Comparison of ENCODE assay signal across 27 cellular contexts in genomic region chr2:84306361-84306760, GRCh38.
A peak's percentile ranks its signal among the peaks of the same experiment; 100 is the strongest.
DNase-seq lines count a peak whose midpoint lies in the region; ATAC-seq and TF ChIP-seq lines count a peak whose summit lies in the region.
"Had no signal": no experiment of that assay in that cellular context is flagged by ENCODE, and none has a peak within 500 bp of the region (broad histone marks: within the 10 kb centered on the region; RNA-seq: fewer than 3 reads in every experiment).

No MANE protein-coding gene starts in this region.

- TF ChIP-seq POLR2A in HCT116 (IDR thresholded peaks at IDR 0.05; ENCODE audit: borderline replicate concordance, extremely low read depth, insufficient read depth, insufficient read length): no peak

- intact Hi-C loops in HCT116 (cut with micrococcal nuclease): no loop called here
- intact Hi-C loops in Right ventricle myocardium superior (cut with DNase I): no loop called here

- H3K23ac ChIP-seq in mesendoderm (ENCODE audit: low read length): no peak overlapping the region

- no peak overlapping the region for H3K4ac ChIP-seq in mesendoderm (ENCODE audit: low read depth, low read length)

- H4K20me1 ChIP-seq in HCT116 (ENCODE audit: insufficient read depth): no peaks in the 10 kb centered on the region

- H3K9me2 ChIP-seq in HCT116 (ENCODE audit: insufficient read depth): no peaks in the 10 kb centered on the region

- POLR2A ChIA-PET in HCT116 (lab: Charles Lee) (no interaction called here), WTC11 (lab: Charles Lee) (no interaction called here)

- H3K4me2 ChIP-seq in HCT116 (ENCODE audit: low read length): no peak overlapping the region
- no peak overlapping the region for H3K4me2 ChIP-seq in mesendoderm (ENCODE audit: low read length)
- H3K4me2 ChIP-seq: PC-9 had no signal

- H2AK5ac ChIP-seq in mesendoderm (ENCODE audit: low read length): no peak overlapping the region

- H3K9me3 ChIP-seq in HCT116 (ENCODE audit: control insufficient read depth in 1 of 2, insufficient read depth in 1 of 2, low read depth in 1 of 2, low read length in 2 of 2): no peaks in the 10 kb centered on the region
- H3K9me3 ChIP-seq: MG63 had no signal

- H3K4me3 Mint-ChIP-seq in WTC11: no peak overlapping the region
- H3K4me3 Mint-ChIP-seq: B cell; CD8-positive, alpha-beta T cell; HFFc6; T-helper 2 cell treated with Interferon-gamma antibody and Interleukin-4, amounts not matched to agents 5 μg/mL and 100 μg/mL, for 36 hours had no signal

- RAD21 ChIA-PET in HCT116 (lab: Charles Lee; ENCODE audit: low non-redundant PET in 1 of 2, low total read pairs in 2 of 2, uncharacterized antibody in 2 of 2, unreplicated experiment in 2 of 2): no interaction called here

- no peak overlapping the region for H4K8ac ChIP-seq in mesendoderm (ENCODE audit: low read depth, low read length)

- H3K27ac ChIP-seq in HCT116 (ENCODE audit: low read depth, low read length) (no peak overlapping the region), mesendoderm (ENCODE audit: low read depth, low read length) (no peak overlapping the region)
- H3K27ac ChIP-seq: C4-2B, HL-60, PC-9, SJSA1 had no signal

- peaks cover 42% of the 10 kb centered on the region for H3K36me3 Mint-ChIP-seq in WTC11
- H3K36me3 Mint-ChIP-seq: CD8-positive, alpha-beta T cell had no signal

- H3K36me3 ChIP-seq in HCT116 (ENCODE audit: control insufficient read depth in 1 of 2, insufficient read depth in 2 of 2, low read length in 2 of 2): no peaks in the 10 kb centered on the region
- no peaks in the 10 kb centered on the region for H3K36me3 ChIP-seq in mesendoderm (ENCODE audit: control insufficient read depth, insufficient read depth, low read length)
- H3K36me3 ChIP-seq: MG63, SJSA1 had no signal

- H3K18ac ChIP-seq in mesendoderm (ENCODE audit: low read length): no peak overlapping the region

- TF ChIP-seq CTCF in HCT116 (IDR thresholded peaks at IDR 0.05 in 2 of 3, conservative IDR thresholded peaks at IDR 0.05 in 1 of 3; ENCODE audit: borderline replicate concordance in 1 of 3, insufficient read depth in 1 of 3, low read depth in 2 of 3, low read length in 2 of 3): no peak
- TF ChIP-seq CTCF in WTC11 (IDR thresholded peaks at IDR 0.05): no peak

- ATAC-seq in HCT116 (no peak), WTC11 (no peak), Right ventricle myocardium superior (ENCODE audit: poor library complexity) (no peak)
- ATAC-seq: CD8-positive, alpha-beta T cell; K562; Right ventricle myocardium inferior had no signal

- no peaks in the 10 kb centered on the region for H3K4me1 ChIP-seq in HCT116 (ENCODE audit: control insufficient read depth in 1 of 2, insufficient read depth in 2 of 2, low read length in 2 of 2)
- no peaks in the 10 kb centered on the region for H3K4me1 ChIP-seq in mesendoderm (ENCODE audit: control insufficient read depth, low read depth, low read length)
- H3K4me1 ChIP-seq: SJSA1 had no signal

- H2AFZ ChIP-seq in HCT116 (ENCODE audit: low read depth, low read length, poor library complexity, severe bottlenecking): no peak overlapping the region
- H2AFZ ChIP-seq: PC-9 had no signal

- H4K5ac ChIP-seq in mesendoderm (ENCODE audit: low read length): no peak overlapping the region

- peaks cover 5% of the 10 kb centered on the region for H3K27me3 Mint-ChIP-seq in WTC11 (ENCODE audit: low read depth)

- H3K27ac Mint-ChIP-seq in WTC11: no peak overlapping the region; the same call in 1 of the 2 replicates
- H3K27ac Mint-ChIP-seq: B cell; CD8-positive, alpha-beta T cell; HFFc6; T-helper 2 cell treated with Interferon-gamma antibody and Interleukin-4, amounts not matched to agents 5 μg/mL and 100 μg/mL, for 36 hours had no signal

- H2BK5ac ChIP-seq in mesendoderm (ENCODE audit: low read length): no peak overlapping the region

- peaks cover 54% of the 10 kb centered on the region for H3K9me3 Mint-ChIP-seq in WTC11
- H3K9me3 Mint-ChIP-seq: T-helper 2 cell treated with Interferon-gamma antibody and Interleukin-4, amounts not matched to agents 5 μg/mL and 100 μg/mL, for 36 hours had no signal

- DNase-seq in ELF-1 (ENCODE audit: low read depth, low spot score) (peak; percentile 37), HCT116 (ENCODE audit: low read depth, low spot score) (no peak), WTC11 (ENCODE audit: low spot score) (no peak), mesendoderm (peak; percentile 21), Right ventricle myocardium superior (no peak), globus pallidus (ENCODE audit: low spot score) (no peak), SKM-1 treated with dmso at 0.1 percent for 144 hours (lab: John Stamatoyannopoulos, UW; ENCODE audit: unreplicated experiment) (no peak)
- DNase-seq: CD8-positive, alpha-beta T cell; HFFc6; MG63; NCI-H1048; NCI-H1417; NCI-H1694; NCI-H2029 treated with DMSO at 0.1 percent for 48 hours; NCI-H446 treated with DMSO at 0.1 percent for 48 hours; NCI-H526; NCI-H82; NK-92 treated with Interleukin-12 subunit alpha and Interleukin-12 subunit beta, amount 100 ng/mL, for 24 hours; PC-9; T-helper 1 cell had no signal

- H3K56ac ChIP-seq in mesendoderm (ENCODE audit: low read length): no peak overlapping the region

- H3K4me3 ChIP-seq in HCT116 (replicated peaks in 1 of 2; ENCODE audit: low read depth in 1 of 2, low read length in 2 of 2) (no peak overlapping the region), mesendoderm (ENCODE audit: low read length) (no peak overlapping the region)
- H3K4me3 ChIP-seq: K562, MG63, PC-9, SJSA1 had no signal

- H2BK120ac ChIP-seq in mesendoderm (ENCODE audit: low read depth, low read length): no peak overlapping the region

- no peaks in the 10 kb centered on the region for H3K27me3 ChIP-seq in HCT116 (ENCODE audit: insufficient read depth, low read length)
- no peaks in the 10 kb centered on the region for H3K27me3 ChIP-seq in mesendoderm (ENCODE audit: insufficient read depth, low read length, poor library complexity)
- H3K27me3 ChIP-seq: MG63 had no signal

- no peak overlapping the region for H2BK15ac ChIP-seq in mesendoderm (replicated peaks; ENCODE audit: low read depth)

- no TSS peak for BruUV-seq in HCT116 (replicated peaks; lab: Mats Ljungman, UMichigan)

- H3K79me1 ChIP-seq in mesendoderm (ENCODE audit: low read length): no peaks in the 10 kb centered on the region

- no CpG with 5 or more reads among the region's 4 CpGs for WGBS in mesendoderm (ENCODE audit: extremely low coverage, insufficient coverage, low lambda C conversion rate)

- CTCF ChIA-PET in HCT116 (lab: Charles Lee) (no interaction called here), WTC11 (lab: Charles Lee) (no interaction called here)

- H3K79me2 ChIP-seq in HCT116 (ENCODE audit: insufficient read depth, low read length) (no peaks in the 10 kb centered on the region), mesendoderm (ENCODE audit: control insufficient read depth, insufficient read depth, low read length) (no peaks in the 10 kb centered on the region)

- peaks cover 11% of the 10 kb centered on the region for H3K4me1 Mint-ChIP-seq in WTC11
- H3K4me1 Mint-ChIP-seq: B cell had no signal

- TF ChIP-seq RAD21 in HCT116 (IDR thresholded peaks at IDR 0.05; ENCODE audit: low read depth): no peak

- H3K9ac ChIP-seq in HCT116 (ENCODE audit: low read length) (no peak overlapping the region), mesendoderm (ENCODE audit: low read length) (no peak overlapping the region)

TF ChIP-seq in HCT116, 20 proteins besides CTCF, POLR2A, EP300 and RAD21:
- TF ChIP-seq CBX3 (IDR thresholded peaks at IDR 0.05; ENCODE audit: low read depth) (peak; percentile 71; the same call in 1 of the 2 replicates), ZFX (IDR thresholded peaks at IDR 0.05) (no peak)
TF ChIP-seq in HCT116: peak in this region for 1.

TF ChIP-seq in WTC11, 78 proteins besides CTCF, POLR2A, EP300 and RAD21:
- TF ChIP-seq MLX (CRISPR knock-in tag; IDR thresholded peaks at IDR 0.05) (no peak), ZNF671 (CRISPR knock-in tag; IDR thresholded peaks at IDR 0.05) (no peak), ESRRA (CRISPR knock-in tag; IDR thresholded peaks at IDR 0.05; ENCODE audit: borderline replicate concordance) (no peak), TEAD1 (CRISPR knock-in tag; IDR thresholded peaks at IDR 0.05) (peak; percentile 55; the same call in 1 of the 2 replicates), ZNF138 (CRISPR knock-in tag; conservative IDR thresholded peaks at IDR 0.05) (no peak)
TF ChIP-seq in WTC11: peak in this region for 1.

Comparison
In these comparisons a context has a peak if more than half of its experiments do, and no peak if none do; other contexts are left out.
1. DNase-seq: peak in ELF-1 (single experiment) and mesendoderm (single experiment); none in HCT116 (single experiment), WTC11 (single experiment), Right ventricle myocardium superior (single experiment), globus pallidus (single experiment) and SKM-1 treated with dmso at 0.1 percent for 144 hours (single experiment).